In the genomic region with DNA sequence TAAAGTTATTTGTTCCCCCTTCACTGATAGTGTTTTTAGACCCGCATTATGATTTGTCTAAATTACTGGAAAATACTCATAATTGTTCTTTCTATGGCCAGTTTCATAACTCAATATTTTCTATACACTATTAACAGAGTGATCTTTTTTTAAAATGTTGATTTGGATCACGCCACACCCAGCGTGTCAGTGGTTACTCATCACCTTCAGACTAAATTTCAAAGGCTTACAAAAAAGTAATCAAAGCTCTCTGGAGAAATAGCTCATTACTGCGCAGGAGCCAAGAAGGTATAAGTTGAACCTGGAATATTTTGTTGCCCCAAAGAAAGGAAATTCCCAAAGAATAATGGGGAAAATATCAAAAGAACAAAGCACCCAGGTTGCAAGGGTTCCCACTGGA, we compare ENCODE assay signal across 30 cellular contexts.
"Had no signal": no experiment of that assay in that cellular context is flagged by ENCODE, and none has a peak within 500 bp of the region (broad histone marks: within the 10 kb centered on the region; RNA-seq: fewer than 3 reads in every experiment).

No MANE protein-coding gene starts in this region.

- H3K4me1 Mint-ChIP-seq: activated CD4-positive, alpha-beta T cell treated with anti-CD3 and anti-CD28 coated beads for 36 hours; activated CD4-positive, alpha-beta T cell treated with anti-CD3 and anti-CD28 coated beads, Interleukin-2, amount 10 ng/mL, durations not matched to agents 24 days and 14 days; activated CD8-positive, alpha-beta memory T cell treated with anti-CD3 and anti-CD28 coated beads, Interleukin-2, amount 10 ng/mL, durations not matched to agents 7 days and 5 days; activated naive CD4-positive, alpha-beta T cell treated with anti-CD3 and anti-CD28 coated beads, Interleukin-2, amount 50 U/mL, for 24 hours; activated naive CD8-positive, alpha-beta T cell treated with anti-CD3 and anti-CD28 coated beads for 36 hours; activated naive CD8-positive, alpha-beta T cell treated with anti-CD3 and anti-CD28 coated beads, Interleukin-2, amount 50 U/mL, for 24 hours; brain had no signal

- H3K27ac Mint-ChIP-seq: activated CD4-positive, alpha-beta memory T cell treated with anti-CD3 and anti-CD28 coated beads for 36 hours; activated CD4-positive, alpha-beta T cell treated with anti-CD3 and anti-CD28 coated beads for 36 hours; activated CD4-positive, alpha-beta T cell treated with anti-CD3 and anti-CD28 coated beads, Interleukin-2, amount 10 ng/mL, durations not matched to agents 24 days and 14 days; activated CD8-positive, alpha-beta memory T cell treated with anti-CD3 and anti-CD28 coated beads, Interleukin-2, amount 10 ng/mL, durations not matched to agents 7 days and 5 days; activated CD8-positive, alpha-beta T cell treated with anti-CD3 and anti-CD28 coated beads, Interleukin-2, amount 10 ng/mL, durations not matched to agents 7 days and 5 days; activated naive CD4-positive, alpha-beta T cell treated with anti-CD3 and anti-CD28 coated beads for 36 hours; activated naive CD4-positive, alpha-beta T cell treated with anti-CD3 and anti-CD28 coated beads, Interleukin-2, amount 50 U/mL, for 24 hours; activated naive CD8-positive, alpha-beta T cell treated with anti-CD3 and anti-CD28 coated beads for 36 hours; activated naive CD8-positive, alpha-beta T cell treated with anti-CD3 and anti-CD28 coated beads, Interleukin-2, amount 50 U/mL, for 24 hours; activated T-helper 1 cell treated with anti-CD3 and anti-CD28 coated beads, Interleukin-12 subunit alpha, Interleukin-12 subunit beta, Interleukin-2, Interleukin-4 antibody, amounts not matched to agents 30 ng/mL and 10 ng/mL and 1 ng/mL, durations not matched to agents 14 hours and 24 hours and 36 hours; activated T-helper 2 cell treated with anti-CD3 and anti-CD28 coated beads, Interferon-gamma antibody, Interleukin-2, Interleukin-4, amounts not matched to agents 10 μg/mL and 5 μg/mL and 100 μg/mL, durations not matched to agents 14 hours and 24 hours and 36 hours; brain; effector memory CD8-positive, alpha-beta T cell had no signal

- FAIRE-seq: colon, frontal cortex had no signal

- H3K36me3 Mint-ChIP-seq: activated CD4-positive, alpha-beta memory T cell treated with anti-CD3 and anti-CD28 coated beads for 36 hours; activated CD8-positive, alpha-beta memory T cell treated with anti-CD3 and anti-CD28 coated beads, Interleukin-2, amount 10 ng/mL, durations not matched to agents 7 days and 5 days; activated naive CD4-positive, alpha-beta T cell treated with anti-CD3 and anti-CD28 coated beads, Interleukin-2, amount 50 U/mL, for 24 hours; activated naive CD8-positive, alpha-beta T cell treated with anti-CD3 and anti-CD28 coated beads for 36 hours had no signal

- H3K9me3 ChIP-seq: adrenal gland had no signal

- H3K27ac ChIP-seq: adrenal gland had no signal

- H3K9me3 Mint-ChIP-seq: activated CD4-positive, alpha-beta memory T cell treated with anti-CD3 and anti-CD28 coated beads for 36 hours; activated naive CD4-positive, alpha-beta T cell treated with anti-CD3 and anti-CD28 coated beads for 36 hours; activated naive CD4-positive, alpha-beta T cell treated with anti-CD3 and anti-CD28 coated beads, Interleukin-2, amount 50 U/mL, for 24 hours; activated naive CD8-positive, alpha-beta T cell treated with anti-CD3 and anti-CD28 coated beads for 36 hours; activated naive CD8-positive, alpha-beta T cell treated with anti-CD3 and anti-CD28 coated beads, Interleukin-2, amount 50 U/mL, for 24 hours; activated T-helper 2 cell treated with anti-CD3 and anti-CD28 coated beads, Interferon-gamma antibody, Interleukin-2, Interleukin-4, amounts not matched to agents 10 μg/mL and 5 μg/mL and 100 μg/mL, durations not matched to agents 14 hours and 24 hours and 36 hours; effector memory CD8-positive, alpha-beta T cell had no signal

- H3K4me1 ChIP-seq: adrenal gland had no signal

- H3K4me3 ChIP-seq: adrenal gland had no signal

- H3K4me3 Mint-ChIP-seq: activated CD4-positive, alpha-beta memory T cell treated with anti-CD3 and anti-CD28 coated beads for 36 hours; activated CD4-positive, alpha-beta T cell treated with anti-CD3 and anti-CD28 coated beads for 36 hours; activated CD4-positive, alpha-beta T cell treated with anti-CD3 and anti-CD28 coated beads, Interleukin-2, amount 10 ng/mL, durations not matched to agents 24 days and 14 days; activated CD8-positive, alpha-beta memory T cell treated with anti-CD3 and anti-CD28 coated beads, Interleukin-2, amount 10 ng/mL, durations not matched to agents 7 days and 5 days; activated CD8-positive, alpha-beta T cell treated with anti-CD3 and anti-CD28 coated beads, Interleukin-2, amount 10 ng/mL, durations not matched to agents 7 days and 5 days; activated naive CD4-positive, alpha-beta T cell treated with anti-CD3 and anti-CD28 coated beads for 36 hours; activated naive CD4-positive, alpha-beta T cell treated with anti-CD3 and anti-CD28 coated beads, Interleukin-2, amount 50 U/mL, for 24 hours; activated naive CD8-positive, alpha-beta T cell treated with anti-CD3 and anti-CD28 coated beads for 36 hours; activated naive CD8-positive, alpha-beta T cell treated with anti-CD3 and anti-CD28 coated beads, Interleukin-2, amount 50 U/mL, for 24 hours; activated T-helper 1 cell treated with anti-CD3 and anti-CD28 coated beads, Interleukin-12 subunit alpha, Interleukin-12 subunit beta, Interleukin-2, Interleukin-4 antibody, amounts not matched to agents 30 ng/mL and 10 ng/mL and 1 ng/mL, durations not matched to agents 14 hours and 24 hours and 36 hours; brain; effector memory CD8-positive, alpha-beta T cell had no signal

- H3K27me3 Mint-ChIP-seq: activated CD4-positive, alpha-beta T cell treated with anti-CD3 and anti-CD28 coated beads for 36 hours; activated naive CD4-positive, alpha-beta T cell treated with anti-CD3 and anti-CD28 coated beads, Interleukin-2, amount 50 U/mL, for 24 hours; brain had no signal

- DNase-seq: activated CD4-positive, alpha-beta memory T cell treated with anti-CD3 and anti-CD28 coated beads for 36 hours; activated CD4-positive, alpha-beta T cell treated with anti-CD3 and anti-CD28 coated beads for 36 hours; activated CD4-positive, alpha-beta T cell treated with anti-CD3 and anti-CD28 coated beads, Interleukin-2, amount 10 ng/mL, durations not matched to agents 24 days and 14 days; activated CD4-positive, CD25-positive, alpha-beta regulatory T cell; activated CD4-positive, CD25-positive, alpha-beta regulatory T cell treated with anti-CD3 and anti-CD28 coated beads, Interleukin-2, amount 50 U/mL, for 72 hours; activated CD8-positive, alpha-beta memory T cell treated with anti-CD3 and anti-CD28 coated beads, Interleukin-2, amount 10 ng/mL, durations not matched to agents 7 days and 5 days; activated CD8-positive, alpha-beta memory T cell treated with anti-CD3 and anti-CD28 coated beads, Interleukin-2, amount 50 U/mL, for 4 hours; activated CD8-positive, alpha-beta T cell treated with anti-CD3 and anti-CD28 coated beads, Interleukin-2, amount 10 ng/mL, durations not matched to agents 7 days and 5 days; activated effector memory CD4-positive, alpha-beta T cell treated with anti-CD3 and anti-CD28 coated beads, Interleukin-2, amount 50 U/mL, for 16 hours; activated naive CD4-positive, alpha-beta T cell treated with anti-CD3 and anti-CD28 coated beads for 36 hours; activated naive CD8-positive, alpha-beta T cell treated with anti-CD3 and anti-CD28 coated beads for 36 hours; activated naive CD8-positive, alpha-beta T cell treated with anti-CD3 and anti-CD28 coated beads, Interleukin-2, amount 50 U/mL, for 24 hours; activated T-cell treated with anti-CD3 and anti-CD28 coated beads, Interleukin-2, amount 50 U/mL, for 1 hour; activated T-cell treated with anti-CD3 and anti-CD28 coated beads, Interleukin-2, amount 50 U/mL, for 48 hours; adrenal gland; amygdala; aorta; caudate nucleus; cortex of kidney; dermis blood vessel endothelial cell; effector CD4-positive, alpha-beta T cell; effector memory CD8-positive, alpha-beta T cell; head of caudate nucleus; T-helper 2 cell had no signal

- H3K27me3 ChIP-seq: adrenal gland had no signal
